In the genomic region with DNA sequence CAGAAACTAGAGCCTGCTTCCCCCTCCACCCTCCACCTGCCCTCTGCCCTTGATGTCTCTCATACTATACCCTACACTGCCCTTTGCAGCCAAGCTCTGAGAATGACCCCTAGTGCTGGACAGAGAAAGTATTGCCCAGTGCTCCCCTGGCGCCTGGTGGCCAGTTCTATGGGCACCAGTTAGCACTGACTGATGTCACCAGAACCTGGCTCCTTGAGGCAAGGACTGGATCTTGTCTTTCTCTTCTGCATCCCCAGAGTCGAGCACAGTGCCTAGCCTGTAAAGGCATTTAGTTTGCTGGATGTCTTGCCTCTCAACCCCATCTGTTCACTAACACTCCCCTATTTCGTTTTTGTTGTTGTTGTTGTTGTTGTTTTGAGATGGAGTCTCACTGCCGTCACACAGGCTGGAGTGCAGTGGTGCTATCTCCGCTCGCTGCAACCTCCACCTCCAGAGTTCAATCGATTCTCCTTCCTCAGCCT, we compare ENCODE assay signal across 9 cellular contexts. TPM values are rescaled to one million over a fixed set of nuclear protein-coding genes. Genes with fewer than 3 reads are reported as not detected.
DNase-seq lines count a peak whose midpoint lies in the region; ATAC-seq and TF ChIP-seq lines count a peak whose summit lies in the region.
"Had no signal": no experiment of that assay in that cellular context is flagged by ENCODE, and none has a peak within 500 bp of the region (broad histone marks: within the 10 kb centered on the region; RNA-seq: fewer than 3 reads in every experiment).

No MANE protein-coding gene starts in this region.

- H3K27ac Mint-ChIP-seq in WTC11 = 0 out of 2 replicates have a peak overlapping the region, but pooled peaks have one; percentile 5

- CTCF ChIA-PET in WTC11 (lab: Charles Lee) = interaction anchor here (0.5 to 6.8 kb wide), 10 partner anchors 10 to 651 kb away, joined by 3 to 69 read pairs (median 8); no protein-coding TSS in a partner anchor

- in situ Hi-C loops in GM13976 (cut with MboI; ENCODE audit: low sequenced_read_pairs, unreplicated experiment) = no loop called here

- peak; percentile 10 for TF ChIP-seq CTCF in GM13976 (IDR thresholded peaks at IDR 0.05; ENCODE audit: borderline replicate concordance, control extremely low read depth, extremely low read depth, insufficient read depth, missing control alignments)
- TF ChIP-seq CTCF in WTC11 (IDR thresholded peaks at IDR 0.05) = no peak
- TF ChIP-seq CTCF in left ventricle myocardium inferior (IDR thresholded peaks at IDR 0.05; ENCODE audit: borderline replicate concordance) = peak; percentile 38

- H3K4me3 Mint-ChIP-seq in WTC11 = no peak overlapping the region

- peak; percentile 83 for ATAC-seq in WTC11
- no peak for ATAC-seq in HG03378 (IDR thresholded peaks at IDR 0.05; ENCODE audit: unreplicated experiment)

- no peaks in the 10 kb centered on the region for H3K9me3 Mint-ChIP-seq in WTC11

- H3K27me3 ChIP-seq in left ventricle myocardium inferior (ENCODE audit: low read depth) (no peaks in the 10 kb centered on the region), skeletal muscle satellite cell (ENCODE audit: control insufficient read depth, insufficient read depth, low read length) (no peaks in the 10 kb centered on the region)

- intact Hi-C loops in left ventricle myocardium inferior (cut with micrococcal nuclease) = no loop called here

- H3K27ac ChIP-seq in left ventricle myocardium inferior (replicated peaks) = peak overlapping the region; percentile 69

- no peaks in the 10 kb centered on the region for H3K9me3 ChIP-seq in left ventricle myocardium inferior (replicated peaks)
- no peaks in the 10 kb centered on the region for H3K9me3 ChIP-seq in skeletal muscle satellite cell (replicated peaks; ENCODE audit: low read length)

- H3K4me3 ChIP-seq in left ventricle myocardium inferior (no peak overlapping the region), skeletal muscle satellite cell (ENCODE audit: low read length) (no peak overlapping the region)

- POLR2A ChIA-PET in WTC11 (lab: Charles Lee) = interaction anchor here (0.7 kb wide), 1 partner anchor 9 kb away, joined by 3 read pairs; no protein-coding TSS in a partner anchor

- H3K4me1 Mint-ChIP-seq in WTC11 = peaks cover 26% of the 10 kb centered on the region

- H3K27me3 Mint-ChIP-seq in WTC11 (ENCODE audit: low read depth) = peaks cover 4% of the 10 kb centered on the region; the same call in 1 of the 2 replicates

- H3K9ac ChIP-seq in skeletal muscle satellite cell (ENCODE audit: low read depth, low read length) = peak overlapping the region; percentile 73

- H3K4me1 ChIP-seq in left ventricle myocardium inferior (peaks cover 61% of the 10 kb centered on the region), skeletal muscle satellite cell (ENCODE audit: control insufficient read depth, insufficient read depth, low read length) (peaks cover 70% of the 10 kb centered on the region)

- no peak overlapping the region for H3K4me2 ChIP-seq in skeletal muscle satellite cell (ENCODE audit: low read length)

- H3K36me3 ChIP-seq in left ventricle myocardium inferior (peaks cover 24% of the 10 kb centered on the region), skeletal muscle satellite cell (ENCODE audit: insufficient read depth, low read length) (peaks cover 29% of the 10 kb centered on the region)

- peaks cover 23% of the 10 kb centered on the region for H3K36me3 Mint-ChIP-seq in WTC11

- DNase-seq in GM13976 (ENCODE audit: low spot score) = no peak
- no peak for DNase-seq in WTC11 (ENCODE audit: low spot score)
- DNase-seq in left ventricle myocardium inferior = no peak
- no peak for DNase-seq in NCI-H146 treated with DMSO at 0.1 percent for 48 hours (lab: John Stamatoyannopoulos, UW; ENCODE audit: unreplicated experiment)
- no peak for DNase-seq in activated CD8-positive, alpha-beta memory T cell treated with anti-CD3 and anti-CD28 coated beads for 24 hours
- no peak for DNase-seq in ureter (ENCODE audit: low spot score)

TF ChIP-seq in WTC11, 78 proteins besides CTCF, POLR2A, EP300 and RAD21 (continues in another document):
- TF ChIP-seq ZNF138 (CRISPR knock-in tag; conservative IDR thresholded peaks at IDR 0.05) (no peak), HMGA2 (CRISPR knock-in tag; IDR thresholded peaks at IDR 0.05) (no peak), RORB (CRISPR knock-in tag; IDR thresholded peaks at IDR 0.05) (no peak), NFE2L1 (CRISPR knock-in tag; IDR thresholded peaks at IDR 0.05) (no peak), KAT7 (CRISPR knock-in tag; IDR thresholded peaks at IDR 0.05; ENCODE audit: borderline replicate concordance) (no peak), PRRX2 (CRISPR knock-in tag; IDR thresholded peaks at IDR 0.05) (no peak), ZNF671 (CRISPR knock-in tag; IDR thresholded peaks at IDR 0.05) (no peak)
- TF ChIP-seq, protein P1, sequence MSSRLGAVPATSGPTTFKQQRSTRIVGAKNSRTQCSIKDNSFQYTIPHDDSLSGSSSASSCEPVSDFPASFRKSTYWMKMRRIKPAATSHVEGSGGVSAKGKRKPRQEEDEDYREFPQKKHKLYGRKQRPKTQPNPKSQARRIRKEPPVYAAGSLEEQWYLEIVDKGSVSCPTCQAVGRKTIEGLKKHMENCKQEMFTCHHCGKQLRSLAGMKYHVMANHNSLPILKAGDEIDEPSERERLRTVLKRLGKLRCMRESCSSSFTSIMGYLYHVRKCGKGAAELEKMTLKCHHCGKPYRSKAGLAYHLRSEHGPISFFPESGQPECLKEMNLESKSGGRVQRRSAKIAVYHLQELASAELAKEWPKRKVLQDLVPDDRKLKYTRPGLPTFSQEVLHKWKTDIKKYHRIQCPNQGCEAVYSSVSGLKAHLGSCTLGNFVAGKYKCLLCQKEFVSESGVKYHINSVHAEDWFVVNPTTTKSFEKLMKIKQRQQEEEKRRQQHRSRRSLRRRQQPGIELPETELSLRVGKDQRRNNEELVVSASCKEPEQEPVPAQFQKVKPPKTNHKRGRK (CRISPR knock-in tag; IDR thresholded peaks at IDR 0.05; ENCODE audit: borderline replicate concordance) = no peak
- TF ChIP-seq, protein P2, sequence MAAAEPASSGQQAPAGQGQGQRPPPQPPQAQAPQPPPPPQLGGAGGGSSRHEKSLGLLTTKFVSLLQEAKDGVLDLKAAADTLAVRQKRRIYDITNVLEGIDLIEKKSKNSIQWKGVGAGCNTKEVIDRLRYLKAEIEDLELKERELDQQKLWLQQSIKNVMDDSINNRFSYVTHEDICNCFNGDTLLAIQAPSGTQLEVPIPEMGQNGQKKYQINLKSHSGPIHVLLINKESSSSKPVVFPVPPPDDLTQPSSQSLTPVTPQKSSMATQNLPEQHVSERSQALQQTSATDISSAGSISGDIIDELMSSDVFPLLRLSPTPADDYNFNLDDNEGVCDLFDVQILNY (CRISPR knock-in tag; IDR thresholded peaks at IDR 0.05) = no peak
- TF ChIP-seq, protein P3, sequence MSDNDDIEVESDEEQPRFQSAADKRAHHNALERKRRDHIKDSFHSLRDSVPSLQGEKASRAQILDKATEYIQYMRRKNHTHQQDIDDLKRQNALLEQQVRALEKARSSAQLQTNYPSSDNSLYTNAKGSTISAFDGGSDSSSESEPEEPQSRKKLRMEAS (CRISPR knock-in tag; IDR thresholded peaks at IDR 0.05) = no peak
- TF ChIP-seq, protein P4, sequence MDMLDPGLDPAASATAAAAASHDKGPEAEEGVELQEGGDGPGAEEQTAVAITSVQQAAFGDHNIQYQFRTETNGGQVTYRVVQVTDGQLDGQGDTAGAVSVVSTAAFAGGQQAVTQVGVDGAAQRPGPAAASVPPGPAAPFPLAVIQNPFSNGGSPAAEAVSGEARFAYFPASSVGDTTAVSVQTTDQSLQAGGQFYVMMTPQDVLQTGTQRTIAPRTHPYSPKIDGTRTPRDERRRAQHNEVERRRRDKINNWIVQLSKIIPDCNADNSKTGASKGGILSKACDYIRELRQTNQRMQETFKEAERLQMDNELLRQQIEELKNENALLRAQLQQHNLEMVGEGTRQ (CRISPR knock-in tag; IDR thresholded peaks at IDR 0.05) = no peak
- TF ChIP-seq, protein P5, sequence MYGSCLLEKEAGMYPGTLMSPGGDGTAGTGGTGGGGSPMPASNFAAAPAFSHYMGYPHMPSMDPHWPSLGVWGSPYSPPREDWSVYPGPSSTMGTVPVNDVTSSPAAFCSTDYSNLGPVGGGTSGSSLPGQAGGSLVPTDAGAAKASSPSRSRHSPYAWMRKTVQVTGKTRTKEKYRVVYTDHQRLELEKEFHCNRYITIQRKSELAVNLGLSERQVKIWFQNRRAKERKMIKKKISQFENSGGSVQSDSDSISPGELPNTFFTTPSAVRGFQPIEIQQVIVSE (CRISPR knock-in tag; IDR thresholded peaks at IDR 0.05; ENCODE audit: borderline replicate concordance) = no peak
- TF ChIP-seq, protein P6, sequence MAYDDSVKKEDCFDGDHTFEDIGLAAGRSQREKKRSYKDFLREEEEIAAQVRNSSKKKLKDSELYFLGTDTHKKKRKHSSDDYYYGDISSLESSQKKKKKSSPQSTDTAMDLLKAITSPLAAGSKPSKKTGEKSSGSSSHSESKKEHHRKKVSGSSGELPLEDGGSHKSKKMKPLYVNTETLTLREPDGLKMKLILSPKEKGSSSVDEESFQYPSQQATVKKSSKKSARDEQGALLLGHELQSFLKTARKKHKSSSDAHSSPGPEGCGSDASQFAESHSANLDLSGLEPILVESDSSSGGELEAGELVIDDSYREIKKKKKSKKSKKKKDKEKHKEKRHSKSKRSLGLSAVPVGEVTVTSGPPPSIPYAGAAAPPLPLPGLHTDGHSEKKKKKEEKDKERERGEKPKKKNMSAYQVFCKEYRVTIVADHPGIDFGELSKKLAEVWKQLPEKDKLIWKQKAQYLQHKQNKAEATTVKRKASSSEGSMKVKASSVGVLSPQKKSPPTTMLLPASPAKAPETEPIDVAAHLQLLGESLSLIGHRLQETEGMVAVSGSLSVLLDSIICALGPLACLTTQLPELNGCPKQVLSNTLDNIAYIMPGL (CRISPR knock-in tag; IDR thresholded peaks at IDR 0.05) = no peak
- TF ChIP-seq, protein P7, sequence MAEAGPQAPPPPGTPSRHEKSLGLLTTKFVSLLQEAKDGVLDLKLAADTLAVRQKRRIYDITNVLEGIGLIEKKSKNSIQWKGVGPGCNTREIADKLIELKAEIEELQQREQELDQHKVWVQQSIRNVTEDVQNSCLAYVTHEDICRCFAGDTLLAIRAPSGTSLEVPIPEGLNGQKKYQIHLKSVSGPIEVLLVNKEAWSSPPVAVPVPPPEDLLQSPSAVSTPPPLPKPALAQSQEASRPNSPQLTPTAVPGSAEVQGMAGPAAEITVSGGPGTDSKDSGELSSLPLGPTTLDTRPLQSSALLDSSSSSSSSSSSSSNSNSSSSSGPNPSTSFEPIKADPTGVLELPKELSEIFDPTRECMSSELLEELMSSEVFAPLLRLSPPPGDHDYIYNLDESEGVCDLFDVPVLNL (CRISPR knock-in tag; IDR thresholded peaks at IDR 0.05; ENCODE audit: borderline replicate concordance, low read depth) = no peak

RNA-seq across cellular contexts. Expression of a gene that starts 5.9 kb away (rescaled TPM):
- total RNA-seq in WTC11 (2021) = 53.9 to 95.1 TPM (median 59.7 TPM) in 3 replicates
- total RNA-seq in left ventricle myocardium inferior = 21.1 TPM
- total RNA-seq in skeletal muscle satellite cell (2012; rRNA removed) = 43.2 and 47.4 TPM in 2 replicates
- 75.4 TPM for total RNA-seq in ureter

RNA-seq across cellular contexts. Expression of a gene that starts 41.6 kb away (rescaled TPM):
- total RNA-seq in WTC11 (2021) = 0.34 to 0.50 TPM (median 0.44 TPM) in 3 replicates
- total RNA-seq in left ventricle myocardium inferior = 44.2 TPM
- total RNA-seq in skeletal muscle satellite cell (2012; rRNA removed) = 1.3 and 175 TPM in 2 replicates
- 0.23 TPM for total RNA-seq in ureter
- total RNA-seq: T-helper 2 cell treated with Interferon-gamma antibody and Interleukin-4, amounts not matched to agents 100 ng/mL and 5 ng/mL, for 36 hours had no signal

RNA-seq across cellular contexts. Expression of a gene that starts 43.8 kb away (rescaled TPM):
- total RNA-seq in WTC11 (2021) = 10.7 to 15.4 TPM (median 14.3 TPM) in 3 replicates
- 41.0 TPM for total RNA-seq in left ventricle myocardium inferior
- 169 and 175 TPM in 2 replicates for total RNA-seq in skeletal muscle satellite cell (2012; rRNA removed)
- 545 TPM for total RNA-seq in ureter

Comparison
In these comparisons a context has a peak if more than half of its experiments do, and no peak if none do; other contexts are left out.
1. RNA of a gene that starts 41.6 kb away (total RNA-seq): 44.2 TPM in left ventricle myocardium inferior (single experiment); 0.34 to 0.50 TPM in WTC11 and 0.23 TPM in ureter (single experiment); every median in the first group is over 10 times any median in the second.
2. RNA of a gene that starts 43.8 kb away (total RNA-seq): 545 TPM in ureter (single experiment); 41.0 TPM in left ventricle myocardium inferior (single experiment) and 10.7 to 15.4 TPM in WTC11; every median in the first group is over 10 times any median in the second.